ENCODE assay signal across 1 cellular context in genomic region chr13:99308481-99309087, GRCh38.
A peak's percentile ranks its signal among the peaks of the same experiment; 100 is the strongest.
TF ChIP-seq lines count a peak whose summit lies in the region.

No MANE protein-coding gene starts in this region.

TF ChIP-seq in GM12878, 131 proteins besides CTCF, POLR2A, EP300 and RAD21 (continued from another document):
- TF ChIP-seq ZNF592 (IDR thresholded peaks at IDR 0.05): no peak
- TF ChIP-seq ZNF384 (IDR thresholded peaks at IDR 0.05; ENCODE audit: borderline replicate concordance, low read depth, low read length): no peak
- TF ChIP-seq ZNF217 (IDR thresholded peaks at IDR 0.05): no peak
- peak; percentile 77; the same call in 1 of the 2 replicates for TF ChIP-seq ATF7 (IDR thresholded peaks at IDR 0.05; ENCODE audit: low read depth)
TF ChIP-seq in GM12878: peak in this region for 2.
